1 cellular context compared by ENCODE assay signal in the genomic region with DNA sequence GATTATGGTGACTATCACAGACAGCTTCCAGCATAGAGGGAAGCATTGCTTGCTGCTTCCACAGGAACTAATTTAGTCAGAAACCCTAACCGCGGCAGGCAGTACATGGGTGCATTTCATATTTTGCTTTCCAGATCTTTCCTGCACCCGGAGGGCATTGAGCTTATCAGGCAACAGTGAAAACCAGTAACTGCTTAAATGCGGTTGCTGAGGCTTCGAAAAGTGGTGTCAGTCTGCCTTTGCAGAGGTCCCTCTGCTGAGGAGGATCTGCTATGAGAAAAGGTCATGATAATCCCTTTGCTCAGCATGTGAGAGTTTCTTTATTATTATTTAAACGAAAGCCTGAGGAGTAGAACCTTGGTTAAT.
TF ChIP-seq lines count a peak whose summit lies in the region.

No MANE protein-coding gene starts in this region.

TF ChIP-seq in H1, 55 proteins besides CTCF, POLR2A, EP300 and RAD21 (continued from another document):
- TF ChIP-seq SUZ12 (IDR thresholded peaks at IDR 0.05; ENCODE audit: low read length) (no peak), TCF12 (IDR thresholded peaks at IDR 0.05; ENCODE audit: low read depth, low read length) (no peak), TEAD4 (IDR thresholded peaks at IDR 0.05; ENCODE audit: low read depth, low read length) (no peak), RNF2 (IDR thresholded peaks at IDR 0.05; ENCODE audit: borderline replicate concordance, low read depth, low read length, missing control alignments, poor library complexity, severe bottlenecking) (no peak)
